Comparison of ENCODE assay signal across 19 cellular contexts in the genomic region with DNA sequence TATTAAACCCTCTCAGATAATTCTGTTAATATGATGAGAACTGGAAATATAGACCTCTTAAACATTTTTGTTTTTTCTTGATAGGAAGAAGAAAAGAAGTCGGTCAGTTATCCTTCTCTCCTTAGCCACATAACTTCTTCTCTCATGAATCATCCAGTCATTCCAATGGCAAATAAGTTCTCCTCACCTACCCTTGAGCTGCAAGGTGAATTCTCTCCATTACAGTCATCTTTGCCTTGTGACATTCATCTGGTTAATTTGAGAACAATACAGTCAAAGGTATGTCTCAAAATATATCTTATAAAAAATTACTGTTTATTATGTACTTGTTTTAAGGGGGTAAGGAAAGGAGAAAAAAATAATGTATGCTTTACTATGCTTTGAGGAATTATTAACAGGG.
"Had no signal": no experiment of that assay in that cellular context is flagged by ENCODE, and none has a peak within 500 bp of the region (broad histone marks: within the 10 kb centered on the region; RNA-seq: fewer than 3 reads in every experiment).

No MANE protein-coding gene starts in this region.

- H3K36me3 Mint-ChIP-seq: natural killer cell had no signal

- H3K4me3 Mint-ChIP-seq: activated B cell treated with CpG ODN at 0.5 μM for 24 hours; activated CD4-positive, alpha-beta T cell treated with anti-CD3 and anti-CD28 coated beads, Interleukin-2, amount 10 ng/mL, durations not matched to agents 24 days and 14 days; activated naive CD8-positive, alpha-beta T cell treated with anti-CD3 and anti-CD28 coated beads for 36 hours; natural killer cell; stimulated activated memory B cell treated with anti-CD40 and anti-IgM and Interleukin-4, amounts not matched to agents 10 μg/mL and 1 μg/mL and 100 μg/mL, for 72 hours; T-helper 1 cell treated with Interleukin-12 subunit alpha and Interleukin-12 subunit beta and Interleukin-4 antibody, amounts not matched to agents 30 μg/mL and 1 μg/mL, for 36 hours had no signal

- ATAC-seq: left colon; natural killer cell; right lobe of liver; SK-N-SH treated with all-trans-retinoic acid at 6 μM for 48 hours; stimulated activated memory B cell treated with anti-CD40 and anti-IgM and Interleukin-4, amounts not matched to agents 10 μg/mL and 1 μg/mL and 100 μg/mL, for 72 hours had no signal

- H3K9me3 ChIP-seq: ascending aorta, right lobe of liver, spleen, tibial artery had no signal

- DNase-seq: activated B cell treated with CpG ODN at 0.5 μM for 24 hours; activated CD4-positive, alpha-beta T cell treated with anti-CD3 and anti-CD28 coated beads, Interleukin-2, amount 10 ng/mL, durations not matched to agents 24 days and 14 days; activated CD8-positive, alpha-beta memory T cell treated with anti-CD3 and anti-CD28 coated beads for 24 hours; activated naive CD8-positive, alpha-beta T cell treated with anti-CD3 and anti-CD28 coated beads for 36 hours; effector memory CD4-positive, alpha-beta T cell; hypothalamus; left colon; natural killer cell; occipital lobe; right lobe of liver; spleen; stimulated activated CD4-positive, alpha-beta T cell treated with anti-CD3 and anti-CD28 coated beads, Interleukin-1b, Interleukin-23, amount 100 ng/mL, for 48 hours; tibial artery had no signal

- H3K27me3 Mint-ChIP-seq: activated B cell treated with CpG ODN at 0.5 μM for 24 hours; activated CD4-positive, alpha-beta T cell treated with anti-CD3 and anti-CD28 coated beads, Interleukin-2, amount 10 ng/mL, durations not matched to agents 24 days and 14 days; activated naive CD8-positive, alpha-beta T cell treated with anti-CD3 and anti-CD28 coated beads for 36 hours; progenitor cell of endocrine pancreas; stimulated activated memory B cell treated with anti-CD40 and anti-IgM and Interleukin-4, amounts not matched to agents 10 μg/mL and 1 μg/mL and 100 μg/mL, for 72 hours had no signal

- H3K27ac Mint-ChIP-seq: activated B cell treated with CpG ODN at 0.5 μM for 24 hours; activated CD4-positive, alpha-beta T cell treated with anti-CD3 and anti-CD28 coated beads, Interleukin-2, amount 10 ng/mL, durations not matched to agents 24 days and 14 days; activated naive CD8-positive, alpha-beta T cell treated with anti-CD3 and anti-CD28 coated beads for 36 hours; activated T-helper 2 cell treated with anti-CD3 and anti-CD28 coated beads, Interferon-gamma antibody, Interleukin-2, Interleukin-4, amounts not matched to agents 10 μg/mL and 5 μg/mL and 100 μg/mL, durations not matched to agents 14 hours and 24 hours and 36 hours; progenitor cell of endocrine pancreas; stimulated activated memory B cell treated with anti-CD40 and anti-IgM and Interleukin-4, amounts not matched to agents 10 μg/mL and 1 μg/mL and 100 μg/mL, for 72 hours had no signal

- H3K4me1 Mint-ChIP-seq: activated B cell treated with CpG ODN at 0.5 μM for 24 hours; stimulated activated memory B cell treated with anti-CD40 and anti-IgM and Interleukin-4, amounts not matched to agents 10 μg/mL and 1 μg/mL and 100 μg/mL, for 72 hours had no signal

- H3K9me3 Mint-ChIP-seq: activated B cell treated with CpG ODN at 0.5 μM for 24 hours; activated CD4-positive, alpha-beta T cell treated with anti-CD3 and anti-CD28 coated beads, Interleukin-2, amount 10 ng/mL, durations not matched to agents 24 days and 14 days; activated T-helper 2 cell treated with anti-CD3 and anti-CD28 coated beads, Interferon-gamma antibody, Interleukin-2, Interleukin-4, amounts not matched to agents 10 μg/mL and 5 μg/mL and 100 μg/mL, durations not matched to agents 14 hours and 24 hours and 36 hours; natural killer cell; stimulated activated memory B cell treated with anti-CD40 and anti-IgM and Interleukin-4, amounts not matched to agents 10 μg/mL and 1 μg/mL and 100 μg/mL, for 72 hours had no signal
